ENCODE assay signal across 1 cellular context in genomic region chr1:35268282-35269189, GRCh38.
TF ChIP-seq lines count a peak whose summit lies in the region.

TSS of gene ZMYM4 (plus strand) at chr1:35268709. CDS start at chr1:35269047, 338 bp downstream.

TF ChIP-seq in K562, 482 proteins besides CTCF, POLR2A, EP300 and RAD21 (continued from another document and continues in another):
- TF ChIP-seq RREB1 (CRISPR knock-in tag; IDR thresholded peaks at IDR 0.05) (no peak), SIRT6 (IDR thresholded peaks at IDR 0.05; ENCODE audit: low read depth, low read length) (no peak), ETV5 (CRISPR knock-in tag; IDR thresholded peaks at IDR 0.05; ENCODE audit: low read depth) (peak; percentile 56; the same call in 1 of the 2 replicates), HMG20B (CRISPR knock-in tag; IDR thresholded peaks at IDR 0.05) (no peak), JUND (IDR thresholded peaks at IDR 0.05; ENCODE audit: borderline replicate concordance, low read depth, low read length) (peak; percentile 60), JUND (tag; IDR thresholded peaks at IDR 0.05; ENCODE audit: borderline replicate concordance, low read depth, low read length) (peak; percentile 56; the same call in 2 of the 3 replicates), CXXC5 (CRISPR knock-in tag; IDR thresholded peaks at IDR 0.05) (peak; percentile 63), NFRKB (IDR thresholded peaks at IDR 0.05; ENCODE audit: low read depth) (peak; percentile 88), TGIF2 (CRISPR knock-in tag; IDR thresholded peaks at IDR 0.05) (peak; percentile 83; the same call in 1 of the 2 replicates), ZNF830 (CRISPR knock-in tag; IDR thresholded peaks at IDR 0.05) (peak; percentile 35; the same call in 1 of the 2 replicates), CBFA2T3 (IDR thresholded peaks at IDR 0.05) (no peak), EGR1 (conservative IDR thresholded peaks at IDR 0.05) (peak; percentile 79), FOXA3 (CRISPR knock-in tag; conservative IDR thresholded peaks at IDR 0.05 in 1 of 2, IDR thresholded peaks at IDR 0.05 in 1 of 2) (0 out of 4 replicates have a peak, but pooled peaks of 1 of the 2 experiments have one; percentile 63), POLR2G (IDR thresholded peaks at IDR 0.05; ENCODE audit: low read depth, low read length) (peak; percentile 95), TAF1 (IDR thresholded peaks at IDR 0.05; ENCODE audit: control insufficient read depth, extremely low read depth, insufficient read depth, low read length, severe bottlenecking) (peak; percentile 63), NRF1 (conservative IDR thresholded peaks at IDR 0.05 in 1 of 2, IDR thresholded peaks at IDR 0.05 in 1 of 2) (peak; percentile 99), PTTG1 (tag; IDR thresholded peaks at IDR 0.05; ENCODE audit: low read depth) (no peak), HEY1 (CRISPR knock-in tag; IDR thresholded peaks at IDR 0.05; ENCODE audit: borderline replicate concordance) (0 out of 2 replicates have a peak, but pooled peaks have one; percentile 21), ZNF408 (CRISPR knock-in tag; IDR thresholded peaks at IDR 0.05; ENCODE audit: low read depth) (no peak), TCF7 (IDR thresholded peaks at IDR 0.05; ENCODE audit: borderline replicate concordance) (0 out of 2 replicates have a peak, but pooled peaks have one; percentile 18), POLR2B (IDR thresholded peaks at IDR 0.05; ENCODE audit: low read depth, partially characterized antibody) (peak; percentile 82), SRSF7 (optimal IDR thresholded peaks at IDR 0.05; ENCODE audit: low read depth, low read length) (no peak), PRDM10 (IDR thresholded peaks at IDR 0.05; ENCODE audit: partially characterized antibody) (peak; percentile 77), TAL1 (IDR thresholded peaks at IDR 0.05) (no peak), ZNF592 (IDR thresholded peaks at IDR 0.05) (peak; percentile 80), EZH2 (IDR thresholded peaks at IDR 0.05; ENCODE audit: borderline replicate concordance, low read depth, low read length) (no peak), HMGXB4 (CRISPR knock-in tag; IDR thresholded peaks at IDR 0.05) (peak; percentile 80; the same call in 1 of the 2 replicates), GATAD2B (IDR thresholded peaks at IDR 0.05; ENCODE audit: borderline replicate concordance) (peak; percentile 87), L3MBTL2 (IDR thresholded peaks at IDR 0.05) (peak; percentile 84), BRD9 (IDR thresholded peaks at IDR 0.05; ENCODE audit: low read depth, partially characterized antibody) (peak; percentile 77), ZNF77 (CRISPR knock-in tag; IDR thresholded peaks at IDR 0.05) (0 out of 2 replicates have a peak, but pooled peaks have one; percentile 60)
- TF ChIP-seq, protein P1, sequence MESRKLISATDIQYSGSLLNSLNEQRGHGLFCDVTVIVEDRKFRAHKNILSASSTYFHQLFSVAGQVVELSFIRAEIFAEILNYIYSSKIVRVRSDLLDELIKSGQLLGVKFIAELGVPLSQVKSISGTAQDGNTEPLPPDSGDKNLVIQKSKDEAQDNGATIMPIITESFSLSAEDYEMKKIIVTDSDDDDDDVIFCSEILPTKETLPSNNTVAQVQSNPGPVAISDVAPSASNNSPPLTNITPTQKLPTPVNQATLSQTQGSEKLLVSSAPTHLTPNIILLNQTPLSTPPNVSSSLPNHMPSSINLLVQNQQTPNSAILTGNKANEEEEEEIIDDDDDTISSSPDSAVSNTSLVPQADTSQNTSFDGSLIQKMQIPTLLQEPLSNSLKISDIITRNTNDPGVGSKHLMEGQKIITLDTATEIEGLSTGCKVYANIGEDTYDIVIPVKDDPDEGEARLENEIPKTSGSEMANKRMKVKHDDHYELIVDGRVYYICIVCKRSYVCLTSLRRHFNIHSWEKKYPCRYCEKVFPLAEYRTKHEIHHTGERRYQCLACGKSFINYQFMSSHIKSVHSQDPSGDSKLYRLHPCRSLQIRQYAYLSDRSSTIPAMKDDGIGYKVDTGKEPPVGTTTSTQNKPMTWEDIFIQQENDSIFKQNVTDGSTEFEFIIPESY (CRISPR knock-in tag; IDR thresholded peaks at IDR 0.05): no peak
- TF ChIP-seq, protein P2, sequence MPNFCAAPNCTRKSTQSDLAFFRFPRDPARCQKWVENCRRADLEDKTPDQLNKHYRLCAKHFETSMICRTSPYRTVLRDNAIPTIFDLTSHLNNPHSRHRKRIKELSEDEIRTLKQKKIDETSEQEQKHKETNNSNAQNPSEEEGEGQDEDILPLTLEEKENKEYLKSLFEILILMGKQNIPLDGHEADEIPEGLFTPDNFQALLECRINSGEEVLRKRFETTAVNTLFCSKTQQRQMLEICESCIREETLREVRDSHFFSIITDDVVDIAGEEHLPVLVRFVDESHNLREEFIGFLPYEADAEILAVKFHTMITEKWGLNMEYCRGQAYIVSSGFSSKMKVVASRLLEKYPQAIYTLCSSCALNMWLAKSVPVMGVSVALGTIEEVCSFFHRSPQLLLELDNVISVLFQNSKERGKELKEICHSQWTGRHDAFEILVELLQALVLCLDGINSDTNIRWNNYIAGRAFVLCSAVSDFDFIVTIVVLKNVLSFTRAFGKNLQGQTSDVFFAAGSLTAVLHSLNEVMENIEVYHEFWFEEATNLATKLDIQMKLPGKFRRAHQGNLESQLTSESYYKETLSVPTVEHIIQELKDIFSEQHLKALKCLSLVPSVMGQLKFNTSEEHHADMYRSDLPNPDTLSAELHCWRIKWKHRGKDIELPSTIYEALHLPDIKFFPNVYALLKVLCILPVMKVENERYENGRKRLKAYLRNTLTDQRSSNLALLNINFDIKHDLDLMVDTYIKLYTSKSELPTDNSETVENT (CRISPR knock-in tag; IDR thresholded peaks at IDR 0.05): peak; percentile 77
- TF ChIP-seq, protein P3, sequence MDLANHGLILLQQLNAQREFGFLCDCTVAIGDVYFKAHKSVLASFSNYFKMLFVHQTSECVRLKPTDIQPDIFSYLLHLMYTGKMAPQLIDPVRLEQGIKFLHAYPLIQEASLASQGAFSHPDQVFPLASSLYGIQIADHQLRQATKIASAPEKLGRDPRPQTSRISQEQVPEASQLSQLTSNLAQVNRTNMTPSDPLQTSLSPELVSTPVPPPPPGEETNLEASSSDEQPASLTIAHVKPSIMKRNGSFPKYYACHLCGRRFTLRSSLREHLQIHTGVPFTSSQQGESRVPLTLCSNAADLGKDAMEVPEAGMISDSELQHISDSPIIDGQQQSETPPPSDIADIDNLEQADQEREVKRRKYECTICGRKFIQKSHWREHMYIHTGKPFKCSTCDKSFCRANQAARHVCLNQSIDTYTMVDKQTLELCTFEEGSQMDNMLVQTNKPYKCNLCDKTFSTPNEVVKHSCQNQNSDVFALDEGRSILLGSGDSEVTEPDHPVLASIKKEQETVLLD (IDR thresholded peaks at IDR 0.05): peak; percentile 98
